Comparison of ENCODE assay signal across 8 cellular contexts in genomic region chr3:194333212-194333980, GRCh38. TPM values are rescaled to one million over a fixed set of nuclear protein-coding genes. Genes with fewer than 3 reads are reported as not detected.
DNase-seq lines count a peak whose midpoint lies in the region; ATAC-seq and TF ChIP-seq lines count a peak whose summit lies in the region.

No MANE protein-coding gene starts in this region.

- intact Hi-C loops in dorsolateral prefrontal cortex (cut with DNase I), result loop anchor here (2.0 to 10.0 kb wide), 4 partner anchors 71 to 929 kb away; no protein-coding TSS in a partner anchor

- peak overlapping the region in 1 of 2 experiments; percentile 76 for H3K23ac ChIP-seq in mesenchymal stem cell (ENCODE audit: low read length in 2 of 2)

- H2AK5ac ChIP-seq in mesenchymal stem cell (ENCODE audit: low read length, severe bottlenecking), result no peak overlapping the region

- H3K4me3 ChIP-seq in dorsolateral prefrontal cortex, result peak overlapping the region; percentile 27 to 73 (median 55)
- H3K4me3 ChIP-seq in mesenchymal stem cell (ENCODE audit: insufficient read depth in 1 of 2, low read depth in 1 of 2, low read length in 2 of 2), result peak overlapping the region; percentile 54 to 78

- no peak overlapping the region for H2BK15ac ChIP-seq in mesenchymal stem cell (ENCODE audit: low read depth, poor library complexity, severe bottlenecking)

- H3K18ac ChIP-seq in mesenchymal stem cell (ENCODE audit: low read depth in 1 of 2, low read length in 2 of 2), result peak overlapping the region in 1 of 2 experiments; percentile 80

- 4% methylated on average over 68 of the region's 69 CpGs for WGBS in mesenchymal stem cell

- peaks cover 15% of the 10 kb centered on the region for H3K4me1 ChIP-seq in mesenchymal stem cell (ENCODE audit: control insufficient read depth, insufficient read depth, low read depth, low read length)

- peak overlapping the region; percentile 88 for H3K4me2 ChIP-seq in mesenchymal stem cell (ENCODE audit: low read length, poor library complexity, severe bottlenecking)

- no peak overlapping the region for H2BK5ac ChIP-seq in mesenchymal stem cell (ENCODE audit: low read depth, low read length, poor library complexity, severe bottlenecking)

- peak overlapping the region; percentile 34 for H4K91ac ChIP-seq in mesenchymal stem cell (ENCODE audit: low read length)

- H3K14ac ChIP-seq in mesenchymal stem cell (ENCODE audit: low read length in 2 of 2), result peak overlapping the region in 1 of 2 experiments; percentile 35

- H2BK120ac ChIP-seq in mesenchymal stem cell (ENCODE audit: low read depth, low read length), result no peak overlapping the region

- no peaks in the 10 kb centered on the region for H3K36me3 ChIP-seq in mesenchymal stem cell (ENCODE audit: control insufficient read depth in 1 of 2, insufficient read depth in 2 of 2, low read depth in 1 of 2, low read length in 2 of 2)

- H3K79me1 ChIP-seq in mesenchymal stem cell (replicated peaks; ENCODE audit: low read length, poor library complexity, severe bottlenecking), result no peaks in the 10 kb centered on the region

- H3K9me3 ChIP-seq in mesenchymal stem cell (ENCODE audit: control insufficient read depth, low read length), result no peaks in the 10 kb centered on the region

- peak overlapping the region; percentile 70 for H3K9ac ChIP-seq in mesenchymal stem cell (ENCODE audit: low read length)

- H3K27me3 ChIP-seq in dorsolateral prefrontal cortex (peaks cover 0 to 13% (median 0%) of the 10 kb centered on the region in 45 donors), mesenchymal stem cell (ENCODE audit: control insufficient read depth in 1 of 2, insufficient read depth in 1 of 2, low read length in 2 of 2) (peaks cover 18 to 19% of the 10 kb centered on the region in 2 experiments)

- H3K27ac ChIP-seq in dorsolateral prefrontal cortex, result no peak overlapping the region
- no peak overlapping the region for H3K27ac ChIP-seq in mesenchymal stem cell (ENCODE audit: low read length, poor library complexity, severe bottlenecking)

- peak overlapping the region in 1 of 2 experiments; percentile 29 for H3K4ac ChIP-seq in mesenchymal stem cell (ENCODE audit: low read depth in 1 of 2, low read length in 2 of 2)

- H2BK12ac ChIP-seq in mesenchymal stem cell (ENCODE audit: low read length in 2 of 2), result peak overlapping the region in 1 of 2 experiments; percentile 90

- peak; percentile 96 to 100 (median 100) for TF ChIP-seq CTCF in dorsolateral prefrontal cortex (IDR thresholded peaks at IDR 0.05 in 54 of 56, conservative IDR thresholded peaks at IDR 0.05 in 2 of 56; ENCODE audit: low read depth in 1 of 56, partially characterized antibody in 56 of 56)

- peak; percentile 93 for ATAC-seq in HG03354 (IDR thresholded peaks at IDR 0.05; ENCODE audit: poor library complexity, severe bottlenecking, unreplicated experiment)

- peak overlapping the region; percentile 46 for H2AFZ ChIP-seq in mesenchymal stem cell (ENCODE audit: low read depth, low read length)

- DNase-seq in activated naive CD4-positive, alpha-beta T cell treated with Interleukin-2 at 50 U/mL for 16 hours, result peak; percentile 90
- DNase-seq in activated naive CD4-positive, alpha-beta T cell (lab: John Stamatoyannopoulos, UW), result no peak
- DNase-seq in activated CD4-positive, CD25-positive, alpha-beta regulatory T cell treated with anti-CD3 and anti-CD28 coated beads, Interleukin-2, amount 50 U/mL, for 72 hours, result peak; percentile 94
- DNase-seq in dorsolateral prefrontal cortex, result peak; percentile 79 to 92 (median 86)
- peak; percentile 85 for DNase-seq in mesenchymal stem cell
- DNase-seq in stimulated activated CD8-positive, alpha-beta memory T cell treated with anti-CD3 and anti-CD28 coated beads, Interleukin-15, amount 100 ng/mL, for 1 hour (ENCODE audit: low read depth), result peak; percentile 81
- DNase-seq in NCI-H2227 (lab: John Stamatoyannopoulos, UW; ENCODE audit: unreplicated experiment), result no peak

- H4K8ac ChIP-seq in mesenchymal stem cell (ENCODE audit: low read length), result peak overlapping the region; percentile 67

RNA-seq across cellular contexts. Expression of gene CPN2, which starts 17.7 kb away (rescaled TPM):
- total RNA-seq in dorsolateral prefrontal cortex, result not detected
- polyA plus RNA-seq in mesenchymal stem cell (2013, experiment 1 of 2), result not detected
- not detected for polyA plus RNA-seq in mesenchymal stem cell (2013, experiment 2 of 2)

RNA-seq across cellular contexts. Expression of gene LRRC15, which starts 36.1 kb away (rescaled TPM):
- under 1 TPM in 7 of 120 experiments, not detected in 113; 0.06 to 0.18 (median 0.07) TPM for total RNA-seq in dorsolateral prefrontal cortex
- 0.55 TPM for polyA plus RNA-seq in mesenchymal stem cell (2013, experiment 1 of 2)
- polyA plus RNA-seq in mesenchymal stem cell (2013, experiment 2 of 2), result 0.56 TPM

Comparison
In these comparisons a context has a peak if more than half of its experiments do, and no peak if none do; other contexts are left out.
1. DNase-seq: peak in activated naive CD4-positive, alpha-beta T cell treated with Interleukin-2 at 50 U/mL for 16 hours (single experiment), activated CD4-positive, CD25-positive, alpha-beta regulatory T cell treated with anti-CD3 and anti-CD28 coated beads, Interleukin-2, amount 50 U/mL, for 72 hours (single experiment), dorsolateral prefrontal cortex (10 of 10), mesenchymal stem cell (single experiment) and stimulated activated CD8-positive, alpha-beta memory T cell treated with anti-CD3 and anti-CD28 coated beads, Interleukin-15, amount 100 ng/mL, for 1 hour (single experiment); none in activated naive CD4-positive, alpha-beta T cell (0 of 4) and NCI-H2227 (single experiment).